8 cellular contexts compared by ENCODE assay signal in the genomic region with DNA sequence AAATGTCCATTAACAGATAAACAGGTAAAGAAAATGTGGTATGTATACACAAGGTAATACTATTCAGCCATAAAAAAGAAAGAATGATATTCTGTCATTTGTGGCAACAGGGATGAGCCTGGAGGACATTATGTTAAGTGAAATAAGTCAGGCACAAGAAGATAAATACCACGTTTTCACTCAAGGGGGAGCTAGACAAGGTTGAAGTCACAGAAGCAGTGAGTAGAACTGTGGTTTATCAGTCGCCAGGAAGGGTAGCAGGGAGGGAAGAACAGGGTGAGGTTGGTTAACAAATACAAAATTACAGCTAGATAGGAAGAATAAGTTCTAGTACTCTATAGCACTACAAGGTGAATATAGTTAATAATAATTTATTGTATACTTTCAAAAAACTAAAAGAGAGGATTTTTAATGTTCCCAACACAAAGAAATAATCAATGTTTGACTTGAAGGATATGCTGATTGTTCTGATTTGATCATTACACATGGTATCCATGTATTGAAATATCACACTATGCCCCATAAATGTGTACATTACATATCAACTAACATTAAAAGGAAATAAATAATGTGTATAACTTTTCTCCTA. TPM values are rescaled to one million over a fixed set of nuclear protein-coding genes. Genes with fewer than 3 reads are reported as not detected.
DNase-seq lines count a peak whose midpoint lies in the region; ATAC-seq, FAIRE-seq and TF ChIP-seq lines count a peak whose summit lies in the region.

No MANE protein-coding gene starts in this region.

- H3K27ac Mint-ChIP-seq in activated naive CD4-positive, alpha-beta T cell treated with anti-CD3 and anti-CD28 coated beads, Interleukin-2, amount 50 U/mL, for 72 hours: no peak overlapping the region

- no peak for TF ChIP-seq POLR2A in upper lobe of left lung (IDR thresholded peaks at IDR 0.05)

- H3K27me3 ChIP-seq in upper lobe of left lung: no peaks in the 10 kb centered on the region

- whole genome bisulfite sequencing in upper lobe of left lung, 2 donors: 8 to 21% methylated on average over 2 of the region's 2 CpGs

- H3K9ac ChIP-seq in kidney (ENCODE audit: low read length in 2 of 2): no peak overlapping the region

- FAIRE-seq in kidney (lab: Jason Lieb, UNC): peak; percentile 93

- DNase-seq in Ammon's horn (ENCODE audit: low spot score): peak; percentile 29
- DNase-seq in GM04504 (ENCODE audit: low read depth): peak; percentile 23
- DNase-seq in NCI-H2029 treated with DMSO at 0.1 percent for 48 hours (lab: John Stamatoyannopoulos, UW): peak; percentile 68
- DNase-seq in activated naive CD4-positive, alpha-beta T cell treated with anti-CD3 and anti-CD28 coated beads, Interleukin-2, amount 50 U/mL, for 72 hours (ENCODE audit: low spot score in 2 of 2): peak in 1 of 2 donors; percentile 42
- DNase-seq in kidney: no peak
- DNase-seq in upper lobe of left lung: no peak
- no peak for DNase-seq in hippocampal formation (lab: John Stamatoyannopoulos, UW)

- H3K9me3 ChIP-seq in kidney (ENCODE audit: control insufficient read depth in 1 of 2, low read length in 2 of 2) (no peaks in the 10 kb centered on the region), upper lobe of left lung (no peaks in the 10 kb centered on the region)

- H3K36me3 ChIP-seq in kidney (ENCODE audit: control insufficient read depth in 1 of 2, insufficient read depth in 2 of 2, low read length in 2 of 2) (no peaks in the 10 kb centered on the region), upper lobe of left lung (peaks cover 0 to 5% (median 0%) of the 10 kb centered on the region in 4 donors)

- peak; percentile 57 for TF ChIP-seq CTCF in kidney (IDR thresholded peaks at IDR 0.05; ENCODE audit: borderline replicate concordance, extremely low read depth, insufficient read depth)
- peak in 5 of 6 experiments; percentile 24 to 74 (median 74) for TF ChIP-seq CTCF in upper lobe of left lung (IDR thresholded peaks at IDR 0.05)

- intact Hi-C loops in kidney (cut with DNase I): no loop called here

- no peaks in the 10 kb centered on the region for H3K4me1 ChIP-seq in kidney (ENCODE audit: control insufficient read depth in 1 of 2, insufficient read depth in 1 of 2, low read depth in 1 of 2, low read length in 2 of 2)
- H3K4me1 ChIP-seq in upper lobe of left lung: no peaks in the 10 kb centered on the region

- no peak for TF ChIP-seq EP300 in upper lobe of left lung (IDR thresholded peaks at IDR 0.05)

- peak; percentile 85 for ATAC-seq in HG02798 (IDR thresholded peaks at IDR 0.05; ENCODE audit: poor library complexity, unreplicated experiment)
- peak; percentile 51 to 71 for ATAC-seq in activated naive CD4-positive, alpha-beta T cell treated with anti-CD3 and anti-CD28 coated beads, Interleukin-2, amount 50 U/mL, for 72 hours
- peak in 1 of 2 donors; percentile 80 for ATAC-seq in upper lobe of left lung (ENCODE audit: low FRiP score in 2 of 2)

- H3K36me3 Mint-ChIP-seq in activated naive CD4-positive, alpha-beta T cell treated with anti-CD3 and anti-CD28 coated beads, Interleukin-2, amount 50 U/mL, for 72 hours: peaks cover 0 to 8% of the 10 kb centered on the region in 2 donors

- H3K9me3 Mint-ChIP-seq in activated naive CD4-positive, alpha-beta T cell treated with anti-CD3 and anti-CD28 coated beads, Interleukin-2, amount 50 U/mL, for 72 hours: no peaks in the 10 kb centered on the region

- no peak overlapping the region for H3K27ac ChIP-seq in kidney (ENCODE audit: low read depth in 2 of 2, low read length in 2 of 2)
- no peak overlapping the region for H3K27ac ChIP-seq in upper lobe of left lung

- H3K4me3 ChIP-seq in kidney (ENCODE audit: low read length in 2 of 2): no peak overlapping the region
- no peak overlapping the region for H3K4me3 ChIP-seq in upper lobe of left lung

RNA-seq across cellular contexts. Expression of gene RTN4IP1, which starts 21.1 kb away (rescaled TPM):
- total RNA-seq in activated naive CD4-positive, alpha-beta T cell treated with anti-CD3 and anti-CD28 coated beads, Interleukin-2, amount 50 U/mL, for 72 hours: 1 to 10 TPM; 6.6 to 8.0 TPM
- total RNA-seq in kidney (8.9 TPM), upper lobe of left lung (1 to 10 TPM; 1.6 to 5.9 (median 4.3) TPM)
- 19.3 TPM for polyA plus RNA-seq in kidney (ENCODE audit: insufficient read depth, low read depth, low replicate concordance)

RNA-seq across cellular contexts. Expression of gene QRSL1, which starts 21.2 kb away (rescaled TPM):
- 10 to 100 TPM; 20.0 to 20.5 TPM for total RNA-seq in activated naive CD4-positive, alpha-beta T cell treated with anti-CD3 and anti-CD28 coated beads, Interleukin-2, amount 50 U/mL, for 72 hours
- 18.0 TPM for total RNA-seq in kidney
- 12.5 TPM for polyA plus RNA-seq in kidney (ENCODE audit: insufficient read depth, low read depth, low replicate concordance)
- total RNA-seq in upper lobe of left lung: 1 to 10 TPM; 3.9 to 9.5 (median 7.7) TPM

Comparison
In these comparisons a context has a peak if more than half of its experiments do, and no peak if none do; other contexts are left out.
1. DNase-seq: peak in Ammon's horn (single experiment), GM04504 (single experiment) and NCI-H2029 treated with DMSO at 0.1 percent for 48 hours (single experiment); none in kidney (single experiment), upper lobe of left lung (0 of 2) and hippocampal formation (0 of 2).